8 cellular contexts compared by ENCODE assay signal in genomic region chrX:154534526-154535322, GRCh38. TPM values are rescaled to one million over a fixed set of nuclear protein-coding genes. Genes with fewer than 3 reads are reported as not detected.
DNase-seq lines count a peak whose midpoint lies in the region; ATAC-seq and TF ChIP-seq lines count a peak whose summit lies in the region.

No MANE protein-coding gene starts in this region.

- H3K27ac Mint-ChIP-seq in CD4-positive, alpha-beta T cell = peak overlapping the region; percentile 51

- no peaks in the 10 kb centered on the region for H3K27me3 Mint-ChIP-seq in CD4-positive, alpha-beta T cell

- peak; percentile 97 for TF ChIP-seq CTCF in CD4-positive, alpha-beta T cell (IDR thresholded peaks at IDR 0.05)

- H3K27ac ChIP-seq in CD4-positive, alpha-beta T cell (ENCODE audit: low read depth, low read length) = no peak overlapping the region

- H3K4me3 Mint-ChIP-seq in CD4-positive, alpha-beta T cell = no peak overlapping the region

- H3K36me3 Mint-ChIP-seq in CD4-positive, alpha-beta T cell (ENCODE audit: low read depth) = peaks cover 6% of the 10 kb centered on the region

- H3K9me3 ChIP-seq in CD4-positive, alpha-beta T cell (ENCODE audit: control insufficient read depth, low read length) = no peaks in the 10 kb centered on the region

- peak; percentile 79 to 92 (median 84) for DNase-seq in CD4-positive, alpha-beta T cell
- peak; percentile 88 for DNase-seq in NCI-H82 (lab: John Stamatoyannopoulos, UW)
- peak; percentile 85 to 87 for DNase-seq in activated CD4-positive, alpha-beta T cell treated with anti-CD3 and anti-CD28 coated beads, Interleukin-2, amount 50 U/mL, for 48 hours
- peak; percentile 69 to 74 for DNase-seq in dermis microvascular lymphatic vessel endothelial cell (ENCODE audit: low read depth in 2 of 2)
- peak; percentile 87 for DNase-seq in medulla oblongata (ENCODE audit: extremely low spot score)
- DNase-seq in stimulated activated CD8-positive, alpha-beta memory T cell treated with anti-CD3 and anti-CD28 coated beads, Interleukin-15, amount 100 ng/mL, for 48 hours (ENCODE audit: low read depth in 2 of 2) = peak; percentile 73 to 79

- intact Hi-C loops in CD4-positive, alpha-beta T cell (cut with DNase I, micrococcal nuclease) = loop anchor here (1.0 to 5.0 kb wide), 3 partner anchors 132 to 521 kb away; partner anchors contain the start of gene RPL10 (in 1 of the 2)

- POLR2A ChIA-PET in CD4-positive, alpha-beta T cell (lab: Charles Lee) = interaction anchor here (1.1 to 1.7 kb wide), 2 partner anchors 47 to 136 kb away, joined by 3 read pairs; partner anchors contain the start of gene RPL10

- peaks cover 11% of the 10 kb centered on the region for H3K4me1 Mint-ChIP-seq in CD4-positive, alpha-beta T cell (ENCODE audit: low read depth)

- ATAC-seq in CD4-positive, alpha-beta T cell (ENCODE audit: poor library complexity) = peak; percentile 97
- ATAC-seq in GM19438 (IDR thresholded peaks at IDR 0.05; ENCODE audit: low read depth, unreplicated experiment) (peak; percentile 88), HG03521 (IDR thresholded peaks at IDR 0.05; ENCODE audit: unreplicated experiment) (peak; percentile 83)

- no peaks in the 10 kb centered on the region for H3K9me3 Mint-ChIP-seq in CD4-positive, alpha-beta T cell

- CTCF ChIA-PET in CD4-positive, alpha-beta T cell (lab: Charles Lee) = interaction anchor here (1.5 kb wide), 1 partner anchor 161 kb away, joined by 3 read pairs; no protein-coding TSS in a partner anchor

- H3K27me3 ChIP-seq in CD4-positive, alpha-beta T cell (ENCODE audit: control insufficient read depth, insufficient read depth, low read length) = no peaks in the 10 kb centered on the region

RNA-seq across cellular contexts. Expression of gene G6PD, which starts 11.9 kb away (rescaled TPM):
- 10 to 100 TPM; 17.4 to 20.3 TPM for total RNA-seq in CD4-positive, alpha-beta T cell
- 33.9 and 35.4 TPM in 2 replicates for total RNA-seq in dermis microvascular lymphatic vessel endothelial cell

RNA-seq across cellular contexts. Expression of gene IKBKG, which starts 12.7 kb away (rescaled TPM):
- total RNA-seq in CD4-positive, alpha-beta T cell = 10 to 100 TPM; 26.2 to 27.2 TPM
- total RNA-seq in dermis microvascular lymphatic vessel endothelial cell = 12.1 and 12.8 TPM in 2 replicates

RNA-seq across cellular contexts. Expression of gene FAM3A, which starts 18.7 kb away (rescaled TPM):
- 10 to 100 TPM; 36.1 to 38.2 TPM for total RNA-seq in CD4-positive, alpha-beta T cell
- total RNA-seq in dermis microvascular lymphatic vessel endothelial cell = 13.7 and 20.9 TPM in 2 replicates

RNA-seq across cellular contexts. Expression of gene SLC10A3, which starts 44.3 kb away (rescaled TPM):
- 10 to 100 TPM; 15.7 to 16.4 TPM for total RNA-seq in CD4-positive, alpha-beta T cell
- total RNA-seq in dermis microvascular lymphatic vessel endothelial cell = 8.1 and 14.4 TPM in 2 replicates

RNA-seq across cellular contexts. Expression of gene UBL4A, which starts 48.3 kb away (rescaled TPM):
- total RNA-seq in CD4-positive, alpha-beta T cell = 1 to 10 TPM; 6.6 to 8.9 TPM
- 29.8 and 38.1 TPM in 2 replicates for total RNA-seq in dermis microvascular lymphatic vessel endothelial cell
